21 cellular contexts compared by ENCODE assay signal in genomic region chr1:235857756-235858155, GRCh38. TPM values are rescaled to one million over a fixed set of nuclear protein-coding genes. Genes with fewer than 3 reads are reported as not detected.
DNase-seq lines count a peak whose midpoint lies in the region; ATAC-seq, FAIRE-seq and TF ChIP-seq lines count a peak whose summit lies in the region.
"Had no signal": no experiment of that assay in that cellular context is flagged by ENCODE, and none has a peak within 500 bp of the region (broad histone marks: within the 10 kb centered on the region; RNA-seq: fewer than 3 reads in every experiment).

No MANE protein-coding gene starts in this region.

- no peak overlapping the region for H3K4me3 Mint-ChIP-seq in activated T-cell treated with anti-CD3 and anti-CD28 coated beads, Interleukin-2, amount 50 U/mL, for 4 hours
- no peak overlapping the region for H3K4me3 Mint-ChIP-seq in HFFc6
- H3K4me3 Mint-ChIP-seq in astrocyte (ENCODE audit: unreplicated experiment): no peak overlapping the region
- H3K4me3 Mint-ChIP-seq: dendritic cell treated with granulocyte-macrophage colony-stimulating factor and Interleukin-4, amounts not matched to agents 40 ng/mL and 50 ng/mL, for 4 days had no signal

- no peaks in the 10 kb centered on the region for H3K36me3 ChIP-seq in astrocyte (ENCODE audit: insufficient read depth, low read length)
- H3K36me3 ChIP-seq: heart left ventricle, upper lobe of right lung had no signal

- H3K79me2 ChIP-seq in astrocyte (ENCODE audit: insufficient read depth, low read length): peaks cover 18% of the 10 kb centered on the region

- TF ChIP-seq CTCF in HFFc6 (IDR thresholded peaks at IDR 0.05): no peak
- TF ChIP-seq CTCF in astrocyte (IDR thresholded peaks at IDR 0.05; ENCODE audit: insufficient read depth, low read depth, low read length): no peak

- no peak overlapping the region for H3K4me3 ChIP-seq in astrocyte (ENCODE audit: insufficient read depth, low read depth, low read length)
- H3K4me3 ChIP-seq: heart left ventricle, upper lobe of right lung had no signal

- peak; percentile 54 for FAIRE-seq in astrocyte (lab: Jason Lieb, UNC)

- no peaks in the 10 kb centered on the region for H3K27me3 ChIP-seq in astrocyte (ENCODE audit: insufficient read depth, low read length)
- H3K27me3 ChIP-seq: heart left ventricle, upper lobe of right lung had no signal

- no peak for DNase-seq in activated T-cell treated with anti-CD3 and anti-CD28 coated beads, Interleukin-2, amount 50 U/mL, for 4 hours
- DNase-seq in activated T-cell treated with anti-CD3 and anti-CD28 coated beads for 4 hours (no peak), HFFc6 (no peak), astrocyte (ENCODE audit: low read depth) (no peak), foreskin melanocyte (no peak), T-helper 1 cell (no peak)
- no peak for DNase-seq in stimulated activated naive CD8-positive, alpha-beta T cell treated with anti-CD3 and anti-CD28 coated beads, Interleukin-15, Interleukin-2, amounts not matched to agents 100 U/mL and 50 U/mL, for 24 hours
- DNase-seq: activated CD4-positive, alpha-beta T cell treated with anti-CD3 and anti-CD28 coated beads, Interleukin-2, amount 50 U/mL, for 1 hour; amniotic stem cell; heart left ventricle; IMR-90; left cardiac atrium; mesenchymal stem cell; NCI-H1417; NCI-H524; NK-92 treated with Interleukin-12 subunit alpha and Interleukin-12 subunit beta, amount 100 ng/mL, for 24 hours; stimulated activated CD4-positive, alpha-beta T cell treated with anti-CD3 and anti-CD28 coated beads, Interleukin-4, amount 100 ng/mL, for 4 hours; upper lobe of right lung had no signal

- no peak overlapping the region for H3K9ac ChIP-seq in astrocyte (ENCODE audit: low read length)

- peaks cover 2% of the 10 kb centered on the region for H3K4me1 ChIP-seq in astrocyte (ENCODE audit: insufficient read depth, low read length)

- peak overlapping the region; percentile 52 for H3K27ac Mint-ChIP-seq in HFFc6
- H3K27ac Mint-ChIP-seq in astrocyte (ENCODE audit: unreplicated experiment): no peak overlapping the region
- H3K27ac Mint-ChIP-seq: dendritic cell treated with granulocyte-macrophage colony-stimulating factor and Interleukin-4, amounts not matched to agents 40 ng/mL and 50 ng/mL, for 4 days had no signal

- H3K4me1 Mint-ChIP-seq in activated T-cell treated with anti-CD3 and anti-CD28 coated beads, Interleukin-2, amount 50 U/mL, for 4 hours (ENCODE audit: low read depth): peaks cover 49% of the 10 kb centered on the region
- H3K4me1 Mint-ChIP-seq in HFFc6 (ENCODE audit: low read depth) (peaks cover 39% of the 10 kb centered on the region), astrocyte (ENCODE audit: low read depth, unreplicated experiment) (peaks cover 8% of the 10 kb centered on the region)

- ATAC-seq in activated T-cell treated with anti-CD3 and anti-CD28 coated beads, Interleukin-2, amount 50 U/mL, for 4 hours: peak; percentile 44 to 53
- peak; percentile 40 for ATAC-seq in stimulated activated naive CD8-positive, alpha-beta T cell treated with anti-CD3 and anti-CD28 coated beads, Interleukin-15, Interleukin-2, amounts not matched to agents 100 U/mL and 50 U/mL, for 24 hours
- ATAC-seq in GM21367 (IDR thresholded peaks at IDR 0.05; ENCODE audit: unreplicated experiment): no peak
- ATAC-seq: heart left ventricle, left cardiac atrium, upper lobe of right lung had no signal

- no peak overlapping the region for H3K27ac ChIP-seq in astrocyte (ENCODE audit: low read depth, low read length)
- H3K27ac ChIP-seq: C4-2B, upper lobe of right lung had no signal

- no peaks in the 10 kb centered on the region for H3K9me3 ChIP-seq in astrocyte (ENCODE audit: insufficient read depth, low read depth, low read length)
- H3K9me3 ChIP-seq: heart left ventricle, upper lobe of right lung had no signal

- no peaks in the 10 kb centered on the region for H3K27me3 Mint-ChIP-seq in activated T-cell treated with anti-CD3 and anti-CD28 coated beads, Interleukin-2, amount 50 U/mL, for 4 hours (ENCODE audit: low read depth)
- H3K27me3 Mint-ChIP-seq in HFFc6 (ENCODE audit: insufficient read depth): no peaks in the 10 kb centered on the region
- H3K27me3 Mint-ChIP-seq in astrocyte (ENCODE audit: low read depth, unreplicated experiment): no peaks in the 10 kb centered on the region
- H3K27me3 Mint-ChIP-seq: dendritic cell treated with granulocyte-macrophage colony-stimulating factor and Interleukin-4, amounts not matched to agents 40 ng/mL and 50 ng/mL, for 4 days had no signal

- no peak overlapping the region for H3K4me2 ChIP-seq in astrocyte (ENCODE audit: low read length)

- H3K9me3 Mint-ChIP-seq in activated T-cell treated with anti-CD3 and anti-CD28 coated beads, Interleukin-2, amount 50 U/mL, for 4 hours: no peaks in the 10 kb centered on the region
- H3K9me3 Mint-ChIP-seq in HFFc6 (no peaks in the 10 kb centered on the region), astrocyte (ENCODE audit: unreplicated experiment) (no peaks in the 10 kb centered on the region)
- H3K9me3 Mint-ChIP-seq: dendritic cell treated with granulocyte-macrophage colony-stimulating factor and Interleukin-4, amounts not matched to agents 40 ng/mL and 50 ng/mL, for 4 days had no signal

- peaks cover 9% of the 10 kb centered on the region for H3K36me3 Mint-ChIP-seq in activated T-cell treated with anti-CD3 and anti-CD28 coated beads, Interleukin-2, amount 50 U/mL, for 4 hours (ENCODE audit: insufficient read depth)
- peaks cover 4% of the 10 kb centered on the region; the same call in 1 of the 2 replicates for H3K36me3 Mint-ChIP-seq in HFFc6 (ENCODE audit: low read depth)
- H3K36me3 Mint-ChIP-seq in astrocyte (ENCODE audit: low read depth, unreplicated experiment): peaks cover 1% of the 10 kb centered on the region

- H2AFZ ChIP-seq in astrocyte (ENCODE audit: low read depth, low read length): no peak overlapping the region

- no peaks in the 10 kb centered on the region for H4K20me1 ChIP-seq in astrocyte (ENCODE audit: insufficient read depth, low read length)

RNA-seq across cellular contexts. Expression of gene LYST, which starts 8.9 kb away (rescaled TPM):
- 10 to 100 TPM; 30.3 to 35.2 (median 33.7) TPM for total RNA-seq in activated T-cell treated with anti-CD3 and anti-CD28 coated beads, Interleukin-2, amount 50 U/mL, for 4 hours
- 10 to 100 TPM; 13.2 to 18.9 (median 15.4) TPM for total RNA-seq in HFFc6 (2021; fragmentation: NEBNext Ultra II Directional; extraction: Animal tissue kit (Norgen Biotek cat#: 25700))
- total RNA-seq in astrocyte: 12.5 and 15.7 TPM in 2 replicates
